ENCODE assay signal across 13 cellular contexts in genomic region chr6:9064156-9064555, GRCh38.
"Had no signal": no experiment of that assay in that cellular context is flagged by ENCODE, and none has a peak within 500 bp of the region (broad histone marks: within the 10 kb centered on the region; RNA-seq: fewer than 3 reads in every experiment).

No MANE protein-coding gene starts in this region.

- ATAC-seq: activated CD8-positive, alpha-beta T cell treated with anti-CD3 and anti-CD28 coated beads, Interleukin-2, amount 10 ng/mL, durations not matched to agents 7 days and 5 days; body of pancreas; stimulated activated effector memory CD8-positive, alpha-beta T cell treated with anti-CD3 and anti-CD28 coated beads, Interleukin-12 subunit alpha, Interleukin-12 subunit beta, amount 100 ng/mL, for 72 hours had no signal

- H3K27ac ChIP-seq: body of pancreas, coronary artery, WERI-Rb-1 had no signal

- H3K27me3 ChIP-seq: body of pancreas had no signal

- DNase-seq: activated CD4-positive, alpha-beta T cell treated with anti-CD3 and anti-CD28 coated beads for 4 hours; activated CD8-positive, alpha-beta memory T cell treated with anti-CD3 and anti-CD28 coated beads, Interleukin-2, amount 50 U/mL, for 4 hours; activated CD8-positive, alpha-beta T cell treated with anti-CD3 and anti-CD28 coated beads, Interleukin-2, amount 10 ng/mL, durations not matched to agents 7 days and 5 days; activated gamma-delta T cell treated with Interleukin-2 at 50 U/mL for 16 hours; activated naive CD8-positive, alpha-beta T cell treated with anti-CD3 and anti-CD28 coated beads for 36 hours; amygdala; body of pancreas; foreskin melanocyte; nephron progenitor cell; occipital lobe; WERI-Rb-1 had no signal

- H3K36me3 ChIP-seq: WERI-Rb-1 had no signal

- H3K9me3 ChIP-seq: body of pancreas had no signal

- H3K4me3 ChIP-seq: body of pancreas, coronary artery had no signal

- H3K4me1 ChIP-seq: body of pancreas had no signal
